Comparison of ENCODE assay signal across 12 cellular contexts in genomic region chr2:218885981-218886447, GRCh38. TPM values are rescaled to one million over a fixed set of nuclear protein-coding genes. Genes with fewer than 3 reads are reported as not detected.
DNase-seq lines count a peak whose midpoint lies in the region; ATAC-seq and TF ChIP-seq lines count a peak whose summit lies in the region.
"Had no signal": no experiment of that assay in that cellular context is flagged by ENCODE, and none has a peak within 500 bp of the region (broad histone marks: within the 10 kb centered on the region; RNA-seq: fewer than 3 reads in every experiment).

No MANE protein-coding gene starts in this region.

- DNase-seq in activated B cell treated with CpG ODN at 0.5 μM for 24 hours, result no peak
- DNase-seq in nephron progenitor cell, result no peak
- DNase-seq in activated CD4-positive, alpha-beta T cell treated with anti-CD3 and anti-CD28 coated beads for 48 hours, result no peak
- DNase-seq in hepatic stellate cell (ENCODE audit: low spot score), result no peak
- no peak for DNase-seq in NCI-H146 treated with DMSO at 0.1 percent for 48 hours (lab: John Stamatoyannopoulos, UW; ENCODE audit: unreplicated experiment)
- DNase-seq: cortex of kidney, PC-3 had no signal

- H3K4me1 Mint-ChIP-seq in activated B cell treated with CpG ODN at 0.5 μM for 24 hours (peaks cover 64% of the 10 kb centered on the region), nephron progenitor cell (peaks cover 15% of the 10 kb centered on the region)

- H3K27me3 Mint-ChIP-seq in activated B cell treated with CpG ODN at 0.5 μM for 24 hours, result no peaks in the 10 kb centered on the region
- H3K27me3 Mint-ChIP-seq in nephron progenitor cell (ENCODE audit: low read depth, poor library complexity), result peaks cover 86% of the 10 kb centered on the region

- POLR2A ChIA-PET in activated B cell treated with CpG ODN at 0.5 μM for 24 hours (lab: Charles Lee), result interaction anchor here (0.7 to 20.0 kb wide), 3 partner anchors 7 to 363 kb away, joined by 4 to 969 read pairs (median 5); no protein-coding TSS in a partner anchor

- H3K36me3 Mint-ChIP-seq in activated B cell treated with CpG ODN at 0.5 μM for 24 hours (ENCODE audit: low read depth), result peaks cover 9% of the 10 kb centered on the region
- H3K36me3 Mint-ChIP-seq in nephron progenitor cell (ENCODE audit: low read depth), result no peaks in the 10 kb centered on the region

- no peaks in the 10 kb centered on the region for H3K9me3 Mint-ChIP-seq in activated B cell treated with CpG ODN at 0.5 μM for 24 hours
- H3K9me3 Mint-ChIP-seq in nephron progenitor cell, result no peaks in the 10 kb centered on the region

- H3K4me3 Mint-ChIP-seq in activated B cell treated with CpG ODN at 0.5 μM for 24 hours, result peak overlapping the region; percentile 54
- H3K4me3 Mint-ChIP-seq in nephron progenitor cell, result no peak overlapping the region

- H3K27ac Mint-ChIP-seq in activated B cell treated with CpG ODN at 0.5 μM for 24 hours (peak overlapping the region; percentile 67), nephron progenitor cell (no peak overlapping the region)

- TF ChIP-seq CTCF in activated B cell treated with CpG ODN at 0.5 μM for 24 hours (IDR thresholded peaks at IDR 0.05) (no peak), nephron progenitor cell (IDR thresholded peaks at IDR 0.05) (no peak)

- intact Hi-C loops in activated B cell treated with CpG ODN at 0.5 μM for 24 hours (cut with micrococcal nuclease), result no loop called here

- ATAC-seq in GM18499 (IDR thresholded peaks at IDR 0.05; ENCODE audit: insufficient read depth, unreplicated experiment) (peak; percentile 57), GM19468 (IDR thresholded peaks at IDR 0.05; ENCODE audit: extremely low read depth, unreplicated experiment) (peak; percentile 59), HG03095 (IDR thresholded peaks at IDR 0.05; ENCODE audit: unreplicated experiment) (peak; percentile 61), activated B cell treated with CpG ODN at 0.5 μM for 24 hours (ENCODE audit: low read depth) (peak; percentile 35)
- ATAC-seq: PC-3 had no signal

- CTCF ChIA-PET in activated B cell treated with CpG ODN at 0.5 μM for 24 hours (lab: Charles Lee), result interaction anchor here (1.0 to 21.7 kb wide), 2 partner anchors 11 to 13 kb away, joined by 3 to 1062 read pairs; no protein-coding TSS in a partner anchor

RNA-seq across cellular contexts. Expression of gene WNT10A, which starts 5.4 kb away (rescaled TPM):
- 26.9 and 31.8 TPM in 2 replicates for total RNA-seq in activated B cell treated with CpG ODN at 0.5 μM for 24 hours
- total RNA-seq: osteocyte had no signal

RNA-seq across cellular contexts. Expression of gene WNT6, which starts 26.4 kb away (rescaled TPM):
- 0.83 and 0.89 TPM in 2 replicates for total RNA-seq in activated B cell treated with CpG ODN at 0.5 μM for 24 hours
- total RNA-seq: PC-3 had no signal

RNA-seq across cellular contexts. Expression of gene PRKAG3, which starts 54.4 kb away (rescaled TPM):
- not detected in 2 replicates for total RNA-seq in activated B cell treated with CpG ODN at 0.5 μM for 24 hours
- total RNA-seq: Daoy, osteocyte, PC-3 had no signal
